2 cellular contexts compared by ENCODE assay signal in the genomic region with DNA sequence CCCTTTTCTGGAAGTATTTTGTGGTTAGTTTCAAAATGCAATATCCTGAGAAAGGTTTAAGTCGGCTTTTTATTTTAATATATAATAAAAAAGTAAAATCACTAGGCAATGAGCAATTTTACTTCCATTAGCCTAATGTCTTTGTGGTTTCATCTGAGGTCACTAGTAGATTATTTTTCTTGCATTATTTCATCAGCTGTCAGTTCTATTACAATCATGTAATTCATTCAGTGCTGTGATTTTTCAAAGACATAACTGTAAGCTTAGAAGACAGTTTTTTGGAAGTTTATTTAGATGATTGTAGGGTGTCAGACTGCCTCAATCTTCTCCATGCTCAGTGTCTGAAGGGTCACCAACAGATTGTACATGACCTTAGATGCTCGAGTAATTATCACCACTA.
TF ChIP-seq lines count a peak whose summit lies in the region.

No MANE protein-coding gene starts in this region.

TF ChIP-seq in SK-N-SH, 30 proteins besides CTCF, POLR2A, EP300 and RAD21 (continued from another document):
- TF ChIP-seq, protein P1, sequence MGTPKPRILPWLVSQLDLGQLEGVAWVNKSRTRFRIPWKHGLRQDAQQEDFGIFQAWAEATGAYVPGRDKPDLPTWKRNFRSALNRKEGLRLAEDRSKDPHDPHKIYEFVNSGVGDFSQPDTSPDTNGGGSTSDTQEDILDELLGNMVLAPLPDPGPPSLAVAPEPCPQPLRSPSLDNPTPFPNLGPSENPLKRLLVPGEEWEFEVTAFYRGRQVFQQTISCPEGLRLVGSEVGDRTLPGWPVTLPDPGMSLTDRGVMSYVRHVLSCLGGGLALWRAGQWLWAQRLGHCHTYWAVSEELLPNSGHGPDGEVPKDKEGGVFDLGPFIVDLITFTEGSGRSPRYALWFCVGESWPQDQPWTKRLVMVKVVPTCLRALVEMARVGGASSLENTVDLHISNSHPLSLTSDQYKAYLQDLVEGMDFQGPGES (IDR thresholded peaks at IDR 0.05; ENCODE audit: low read depth, low read length): no peak
- TF ChIP-seq GABPA (IDR thresholded peaks at IDR 0.05; ENCODE audit: low read depth): no peak
- TF ChIP-seq RXRA (IDR thresholded peaks at IDR 0.05; ENCODE audit: borderline replicate concordance, low read depth): peak; percentile 21; the same call in 1 of the 2 replicates
- TF ChIP-seq JUND (IDR thresholded peaks at IDR 0.05): peak; percentile 70
- TF ChIP-seq, protein P2, sequence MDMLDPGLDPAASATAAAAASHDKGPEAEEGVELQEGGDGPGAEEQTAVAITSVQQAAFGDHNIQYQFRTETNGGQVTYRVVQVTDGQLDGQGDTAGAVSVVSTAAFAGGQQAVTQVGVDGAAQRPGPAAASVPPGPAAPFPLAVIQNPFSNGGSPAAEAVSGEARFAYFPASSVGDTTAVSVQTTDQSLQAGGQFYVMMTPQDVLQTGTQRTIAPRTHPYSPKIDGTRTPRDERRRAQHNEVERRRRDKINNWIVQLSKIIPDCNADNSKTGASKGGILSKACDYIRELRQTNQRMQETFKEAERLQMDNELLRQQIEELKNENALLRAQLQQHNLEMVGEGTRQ (IDR thresholded peaks at IDR 0.05; ENCODE audit: borderline replicate concordance, low read depth, low read length): no peak
- TF ChIP-seq, protein P3, sequence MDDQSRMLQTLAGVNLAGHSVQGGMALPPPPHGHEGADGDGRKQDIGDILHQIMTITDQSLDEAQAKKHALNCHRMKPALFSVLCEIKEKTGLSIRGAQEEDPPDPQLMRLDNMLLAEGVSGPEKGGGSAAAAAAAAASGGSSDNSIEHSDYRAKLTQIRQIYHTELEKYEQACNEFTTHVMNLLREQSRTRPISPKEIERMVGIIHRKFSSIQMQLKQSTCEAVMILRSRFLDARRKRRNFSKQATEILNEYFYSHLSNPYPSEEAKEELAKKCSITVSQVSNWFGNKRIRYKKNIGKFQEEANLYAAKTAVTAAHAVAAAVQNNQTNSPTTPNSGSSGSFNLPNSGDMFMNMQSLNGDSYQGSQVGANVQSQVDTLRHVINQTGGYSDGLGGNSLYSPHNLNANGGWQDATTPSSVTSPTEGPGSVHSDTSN (IDR thresholded peaks at IDR 0.05): peak; percentile 93

TF ChIP-seq in SK-N-SH treated with all-trans-retinoic acid at 6 μM for 48 hours, 23 proteins besides CTCF, POLR2A, EP300 and RAD21 (continued from another document):
- TF ChIP-seq, protein P4, sequence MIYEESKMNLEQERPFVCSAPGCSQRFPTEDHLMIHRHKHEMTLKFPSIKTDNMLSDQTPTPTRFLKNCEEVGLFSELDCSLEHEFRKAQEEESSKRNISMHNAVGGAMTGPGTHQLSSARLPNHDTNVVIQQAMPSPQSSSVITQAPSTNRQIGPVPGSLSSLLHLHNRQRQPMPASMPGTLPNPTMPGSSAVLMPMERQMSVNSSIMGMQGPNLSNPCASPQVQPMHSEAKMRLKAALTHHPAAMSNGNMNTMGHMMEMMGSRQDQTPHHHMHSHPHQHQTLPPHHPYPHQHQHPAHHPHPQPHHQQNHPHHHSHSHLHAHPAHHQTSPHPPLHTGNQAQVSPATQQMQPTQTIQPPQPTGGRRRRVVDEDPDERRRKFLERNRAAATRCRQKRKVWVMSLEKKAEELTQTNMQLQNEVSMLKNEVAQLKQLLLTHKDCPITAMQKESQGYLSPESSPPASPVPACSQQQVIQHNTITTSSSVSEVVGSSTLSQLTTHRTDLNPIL (CRISPR knock-in tag; IDR thresholded peaks at IDR 0.05; ENCODE audit: low read depth): peak; percentile 40; the same call in 1 of the 2 replicates
- TF ChIP-seq, protein P5, sequence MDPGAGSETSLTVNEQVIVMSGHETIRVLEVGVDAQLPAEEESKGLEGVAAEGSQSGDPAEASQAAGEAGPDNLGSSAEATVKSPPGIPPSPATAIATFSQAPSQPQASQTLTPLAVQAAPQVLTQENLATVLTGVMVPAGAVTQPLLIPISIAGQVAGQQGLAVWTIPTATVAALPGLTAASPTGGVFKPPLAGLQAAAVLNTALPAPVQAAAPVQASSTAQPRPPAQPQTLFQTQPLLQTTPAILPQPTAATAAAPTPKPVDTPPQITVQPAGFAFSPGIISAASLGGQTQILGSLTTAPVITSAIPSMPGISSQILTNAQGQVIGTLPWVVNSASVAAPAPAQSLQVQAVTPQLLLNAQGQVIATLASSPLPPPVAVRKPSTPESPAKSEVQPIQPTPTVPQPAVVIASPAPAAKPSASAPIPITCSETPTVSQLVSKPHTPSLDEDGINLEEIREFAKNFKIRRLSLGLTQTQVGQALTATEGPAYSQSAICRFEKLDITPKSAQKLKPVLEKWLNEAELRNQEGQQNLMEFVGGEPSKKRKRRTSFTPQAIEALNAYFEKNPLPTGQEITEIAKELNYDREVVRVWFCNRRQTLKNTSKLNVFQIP (CRISPR knock-in tag; IDR thresholded peaks at IDR 0.05; ENCODE audit: borderline replicate concordance, low read depth): peak; percentile 45; the same call in 1 of the 2 replicates
- TF ChIP-seq SNAI2 (CRISPR knock-in tag; IDR thresholded peaks at IDR 0.05) (no peak), ISL1 (CRISPR knock-in tag; IDR thresholded peaks at IDR 0.05) (peak; percentile 93), ZC3H10 (CRISPR knock-in tag; IDR thresholded peaks at IDR 0.05) (peak; percentile 89; the same call in 1 of the 2 replicates), BACH2 (CRISPR knock-in tag; IDR thresholded peaks at IDR 0.05; ENCODE audit: borderline replicate concordance) (no peak), ARNTL (CRISPR knock-in tag; IDR thresholded peaks at IDR 0.05; ENCODE audit: borderline replicate concordance, low read depth) (no peak), TOX (CRISPR knock-in tag; IDR thresholded peaks at IDR 0.05; ENCODE audit: borderline replicate concordance) (peak; percentile 53; the same call in 1 of the 2 replicates)
